In the genomic region with DNA sequence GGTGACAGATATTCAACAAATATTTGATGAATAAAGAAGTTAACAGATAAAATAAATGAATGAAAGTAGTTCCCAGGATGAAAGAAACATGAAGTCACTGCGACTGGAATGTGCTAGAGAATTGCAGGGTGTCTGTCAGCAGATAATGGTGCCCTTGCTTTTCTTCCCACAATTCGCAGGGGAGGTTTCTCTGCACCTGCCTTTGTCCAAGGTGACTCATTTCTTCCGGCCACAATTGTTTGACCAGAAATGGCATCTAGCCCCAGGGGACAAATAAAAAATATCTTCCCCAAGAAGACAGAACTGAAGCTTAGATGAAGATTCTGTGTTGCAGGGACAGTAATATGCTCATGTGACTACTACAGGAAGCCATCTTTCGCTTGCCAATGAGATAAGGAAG, we compare ENCODE assay signal across 14 cellular contexts.
DNase-seq lines count a peak whose midpoint lies in the region; ATAC-seq, FAIRE-seq and TF ChIP-seq lines count a peak whose summit lies in the region.
"Had no signal": no experiment of that assay in that cellular context is flagged by ENCODE, and none has a peak within 500 bp of the region (broad histone marks: within the 10 kb centered on the region; RNA-seq: fewer than 3 reads in every experiment).

No MANE protein-coding gene starts in this region.

- no peak overlapping the region for H3K9ac ChIP-seq in H1 (replicated peaks in 1 of 4; ENCODE audit: extremely low read depth in 1 of 4, low read depth in 3 of 4, low read length in 3 of 4)

- no peaks in the 10 kb centered on the region for H3K36me3 ChIP-seq in H1 (ENCODE audit: control insufficient read depth in 2 of 4, insufficient read depth in 4 of 4, low read length in 3 of 4)

- no peak for FAIRE-seq in H1 (lab: Jason Lieb, UNC)

- H3K23ac ChIP-seq in H1 (ENCODE audit: insufficient read length): no peak overlapping the region

- H3K27me3 ChIP-seq in H1 (replicated peaks in 1 of 4; ENCODE audit: control insufficient read depth in 3 of 4, extremely low read depth in 1 of 4, insufficient read depth in 3 of 4, low read length in 3 of 4): no peaks in the 10 kb centered on the region

- POLR2A ChIA-PET in H1 (lab: Charles Lee; ENCODE audit: partially characterized antibody): no interaction called here

- peaks cover 3% of the 10 kb centered on the region for H3K27me3 Mint-ChIP-seq in activated T-helper 17 cell treated with anti-CD3 and anti-CD28 coated beads, Interleukin-2, amount 50 U/mL, for 72 hours
- H3K27me3 Mint-ChIP-seq in T-helper 2 cell treated with Interferon-gamma antibody and Interleukin-4, amounts not matched to agents 5 μg/mL and 100 μg/mL, for 36 hours (ENCODE audit: low read depth): no peaks in the 10 kb centered on the region
- H3K27me3 Mint-ChIP-seq: activated CD4-positive, alpha-beta T cell treated with anti-CD3 and anti-CD28 coated beads, Interleukin-2, amount 10 ng/mL, durations not matched to agents 24 days and 14 days had no signal

- TF ChIP-seq POLR2A in H1 (IDR thresholded peaks at IDR 0.05; ENCODE audit: control extremely low read depth in 1 of 2, low read depth in 2 of 2, low read length in 2 of 2): no peak

- H4K8ac ChIP-seq in H1 (ENCODE audit: extremely low read depth, insufficient read depth, low read length): no peak overlapping the region

- peaks cover 0 to under 1% (median 0%) of the 10 kb centered on the region in 4 experiments; a peak in 1 of 7 replicates for H3K4me1 ChIP-seq in H1 (replicated peaks in 1 of 4; ENCODE audit: control insufficient read depth in 3 of 4, insufficient read depth in 4 of 4, low read length in 3 of 4)

- H3K27ac Mint-ChIP-seq in activated T-helper 17 cell treated with anti-CD3 and anti-CD28 coated beads, Interleukin-2, amount 50 U/mL, for 72 hours: no peak overlapping the region
- H3K27ac Mint-ChIP-seq in T-helper 2 cell treated with Interferon-gamma antibody and Interleukin-4, amounts not matched to agents 5 μg/mL and 100 μg/mL, for 36 hours: no peak overlapping the region
- H3K27ac Mint-ChIP-seq: activated CD4-positive, alpha-beta T cell treated with anti-CD3 and anti-CD28 coated beads, Interleukin-2, amount 10 ng/mL, durations not matched to agents 24 days and 14 days; activated naive CD4-positive, alpha-beta T cell treated with anti-CD3 and anti-CD28 coated beads for 36 hours; stimulated activated naive B cell treated with anti-CD40 and anti-IgM and Interleukin-4, amounts not matched to agents 10 μg/mL and 1 μg/mL and 100 μg/mL, for 72 hours had no signal

- no peak overlapping the region for H2BK5ac ChIP-seq in H1 (ENCODE audit: low read depth, low read length)

- 92% methylated on average over 4 of the region's 4 CpGs; no CpG with 5 or more reads in 1 of the 2 experiments for WGBS in H1 (ENCODE audit: extremely low coverage in 1 of 2, insufficient coverage in 1 of 2, insufficient read length in 1 of 2, insufficient replicate concordance in 2 of 2, low coverage in 1 of 2, low lambda C conversion rate in 2 of 2, missing lambda C conversion rate in 1 of 2), 2 experiments

- H3K4ac ChIP-seq in H1 (replicated peaks; ENCODE audit: insufficient read length, low read depth, low read length): no peak overlapping the region

- H3K79me1 ChIP-seq in H1 (ENCODE audit: low read depth, low read length): no peaks in the 10 kb centered on the region

- H4K91ac ChIP-seq in H1 (replicated peaks; ENCODE audit: insufficient read length, low read length): no peak overlapping the region

- H3K18ac ChIP-seq in H1 (ENCODE audit: extremely low read depth, low read length): no peak overlapping the region

- peaks cover 12% of the 10 kb centered on the region for H3K9me3 Mint-ChIP-seq in activated T-helper 17 cell treated with anti-CD3 and anti-CD28 coated beads, Interleukin-2, amount 50 U/mL, for 72 hours
- peaks cover 9% of the 10 kb centered on the region for H3K9me3 Mint-ChIP-seq in T-helper 2 cell treated with Interferon-gamma antibody and Interleukin-4, amounts not matched to agents 5 μg/mL and 100 μg/mL, for 36 hours

- H3K4me3 Mint-ChIP-seq in activated T-helper 17 cell treated with anti-CD3 and anti-CD28 coated beads, Interleukin-2, amount 50 U/mL, for 72 hours: no peak overlapping the region
- no peak overlapping the region for H3K4me3 Mint-ChIP-seq in T-helper 2 cell treated with Interferon-gamma antibody and Interleukin-4, amounts not matched to agents 5 μg/mL and 100 μg/mL, for 36 hours
- H3K4me3 Mint-ChIP-seq: activated CD4-positive, alpha-beta T cell treated with anti-CD3 and anti-CD28 coated beads, Interleukin-2, amount 10 ng/mL, durations not matched to agents 24 days and 14 days; activated naive CD4-positive, alpha-beta T cell treated with anti-CD3 and anti-CD28 coated beads for 36 hours; stimulated activated naive B cell treated with anti-CD40 and anti-IgM and Interleukin-4, amounts not matched to agents 10 μg/mL and 1 μg/mL and 100 μg/mL, for 72 hours had no signal

- H3K36me3 Mint-ChIP-seq in activated T-helper 17 cell treated with anti-CD3 and anti-CD28 coated beads, Interleukin-2, amount 50 U/mL, for 72 hours (ENCODE audit: low read depth): no peaks in the 10 kb centered on the region
- no peaks in the 10 kb centered on the region for H3K36me3 Mint-ChIP-seq in T-helper 2 cell treated with Interferon-gamma antibody and Interleukin-4, amounts not matched to agents 5 μg/mL and 100 μg/mL, for 36 hours (ENCODE audit: low read depth)

- H4K5ac ChIP-seq in H1 (ENCODE audit: insufficient read length, low read depth, low read length): no peak overlapping the region

- H4K20me1 ChIP-seq in H1 (replicated peaks in 1 of 2; ENCODE audit: control insufficient read depth in 1 of 2, insufficient read depth in 2 of 2, low read length in 2 of 2): no peaks in the 10 kb centered on the region

- CTCF ChIA-PET in H1 (lab: Charles Lee; ENCODE audit: partially characterized antibody): no interaction called here

- TF ChIP-seq CTCF in H1 (IDR thresholded peaks at IDR 0.05; ENCODE audit: control extremely low read depth in 1 of 3, insufficient read depth in 1 of 3, low read depth in 1 of 3, low read length in 3 of 3): no peak

- peak; percentile 95 for DNase-seq in A172 (ENCODE audit: low spot score)
- peak; percentile 49 for DNase-seq in NCI-H69 (lab: John Stamatoyannopoulos, UW)
- DNase-seq in H1 (ENCODE audit: low read depth in 1 of 2, low spot score in 2 of 2): peak in 1 of 2 experiments; percentile 23
- DNase-seq in T-helper 2 cell treated with Interferon-gamma antibody and Interleukin-4, amounts not matched to agents 5 μg/mL and 100 μg/mL, for 36 hours (ENCODE audit: low spot score): no peak
- DNase-seq: activated CD4-positive, alpha-beta T cell treated with anti-CD3 and anti-CD28 coated beads, Interleukin-2, amount 10 ng/mL, durations not matched to agents 24 days and 14 days; activated naive CD4-positive, alpha-beta T cell treated with anti-CD3 and anti-CD28 coated beads for 36 hours; AML-193; effector memory CD4-positive, alpha-beta T cell; stimulated activated CD4-positive, alpha-beta T cell treated with anti-CD3 and anti-CD28 coated beads, Interleukin-12 subunit alpha, Interleukin-12 subunit beta, amount 100 ng/mL, for 4 hours; stimulated activated naive B cell treated with anti-CD40 and anti-IgM and Interleukin-4, amounts not matched to agents 10 μg/mL and 1 μg/mL and 100 μg/mL, for 72 hours had no signal

- H2BK20ac ChIP-seq in H1 (ENCODE audit: low read length): no peak overlapping the region

- no peak overlapping the region for H3K4me3 ChIP-seq in H1 (ENCODE audit: extremely low read depth in 1 of 4, insufficient read depth in 2 of 4, low read depth in 3 of 4, low read length in 4 of 4)

- no peak overlapping the region for H3K14ac ChIP-seq in H1 (ENCODE audit: insufficient read length)

- H3K23me2 ChIP-seq in H1 (ENCODE audit: low read depth, low read length): no peaks in the 10 kb centered on the region

- no peak overlapping the region for H3K56ac ChIP-seq in H1 (replicated peaks; ENCODE audit: insufficient read length, low read depth, low read length)

- H3K79me2 ChIP-seq in H1 (ENCODE audit: control insufficient read depth in 1 of 2, insufficient read depth in 2 of 2, low read length in 2 of 2): no peaks in the 10 kb centered on the region

- no peaks in the 10 kb centered on the region for H3K4me1 Mint-ChIP-seq in activated T-helper 17 cell treated with anti-CD3 and anti-CD28 coated beads, Interleukin-2, amount 50 U/mL, for 72 hours
- H3K4me1 Mint-ChIP-seq in T-helper 2 cell treated with Interferon-gamma antibody and Interleukin-4, amounts not matched to agents 5 μg/mL and 100 μg/mL, for 36 hours (ENCODE audit: low read depth): no peaks in the 10 kb centered on the region
- H3K4me1 Mint-ChIP-seq: activated CD4-positive, alpha-beta T cell treated with anti-CD3 and anti-CD28 coated beads, Interleukin-2, amount 10 ng/mL, durations not matched to agents 24 days and 14 days; stimulated activated naive B cell treated with anti-CD40 and anti-IgM and Interleukin-4, amounts not matched to agents 10 μg/mL and 1 μg/mL and 100 μg/mL, for 72 hours had no signal

- H2AK5ac ChIP-seq in H1 (ENCODE audit: low read depth, low read length): no peak overlapping the region

- no peak overlapping the region for H2AFZ ChIP-seq in H1 (ENCODE audit: low read length)

- TF ChIP-seq EP300 in H1 (IDR thresholded peaks at IDR 0.05; ENCODE audit: borderline replicate concordance in 1 of 2, low read depth in 2 of 2, low read length in 2 of 2): no peak

- no peak for TF ChIP-seq RAD21 in H1 (IDR thresholded peaks at IDR 0.05 in 1 of 2, conservative IDR thresholded peaks at IDR 0.05 in 1 of 2; ENCODE audit: low read depth in 2 of 2, low read length in 2 of 2)

- no peak overlapping the region for H3K4me2 ChIP-seq in H1 (ENCODE audit: insufficient read depth in 1 of 2, low read depth in 2 of 2, low read length in 2 of 2)

- H2BK12ac ChIP-seq in H1 (ENCODE audit: low read depth, low read length): no peak overlapping the region

- H2BK120ac ChIP-seq in H1 (replicated peaks; ENCODE audit: low read depth, low read length): no peak overlapping the region

- no peak overlapping the region for H2BK15ac ChIP-seq in H1 (ENCODE audit: low read length)

- H3K9me3 ChIP-seq in H1 (ENCODE audit: insufficient read depth in 2 of 2, low read depth in 1 of 2, low read length in 1 of 2): peaks cover 9 to 12% of the 10 kb centered on the region in 2 experiments

- ATAC-seq in GM21360 (IDR thresholded peaks at IDR 0.05; ENCODE audit: unreplicated experiment) (peak; percentile 60), GM21390 (IDR thresholded peaks at IDR 0.05; ENCODE audit: unreplicated experiment) (no peak), HG03108 (IDR thresholded peaks at IDR 0.05; ENCODE audit: unreplicated experiment) (no peak)
- no peak for ATAC-seq in activated T-helper 17 cell treated with anti-CD3 and anti-CD28 coated beads, Interleukin-2, amount 50 U/mL, for 72 hours (replicated peaks)
- ATAC-seq: stimulated activated naive B cell treated with anti-CD40 and anti-IgM and Interleukin-4, amounts not matched to agents 10 μg/mL and 1 μg/mL and 100 μg/mL, for 72 hours had no signal

- no peak overlapping the region for H3K27ac ChIP-seq in H1 (ENCODE audit: low read depth, low read length)

TF ChIP-seq in H1, 55 proteins besides CTCF, POLR2A, EP300 and RAD21 (continues in another document):
- TF ChIP-seq SIRT6 (IDR thresholded peaks at IDR 0.05; ENCODE audit: low read length) (no peak), MAX (IDR thresholded peaks at IDR 0.05) (no peak)
